In the genomic region with DNA sequence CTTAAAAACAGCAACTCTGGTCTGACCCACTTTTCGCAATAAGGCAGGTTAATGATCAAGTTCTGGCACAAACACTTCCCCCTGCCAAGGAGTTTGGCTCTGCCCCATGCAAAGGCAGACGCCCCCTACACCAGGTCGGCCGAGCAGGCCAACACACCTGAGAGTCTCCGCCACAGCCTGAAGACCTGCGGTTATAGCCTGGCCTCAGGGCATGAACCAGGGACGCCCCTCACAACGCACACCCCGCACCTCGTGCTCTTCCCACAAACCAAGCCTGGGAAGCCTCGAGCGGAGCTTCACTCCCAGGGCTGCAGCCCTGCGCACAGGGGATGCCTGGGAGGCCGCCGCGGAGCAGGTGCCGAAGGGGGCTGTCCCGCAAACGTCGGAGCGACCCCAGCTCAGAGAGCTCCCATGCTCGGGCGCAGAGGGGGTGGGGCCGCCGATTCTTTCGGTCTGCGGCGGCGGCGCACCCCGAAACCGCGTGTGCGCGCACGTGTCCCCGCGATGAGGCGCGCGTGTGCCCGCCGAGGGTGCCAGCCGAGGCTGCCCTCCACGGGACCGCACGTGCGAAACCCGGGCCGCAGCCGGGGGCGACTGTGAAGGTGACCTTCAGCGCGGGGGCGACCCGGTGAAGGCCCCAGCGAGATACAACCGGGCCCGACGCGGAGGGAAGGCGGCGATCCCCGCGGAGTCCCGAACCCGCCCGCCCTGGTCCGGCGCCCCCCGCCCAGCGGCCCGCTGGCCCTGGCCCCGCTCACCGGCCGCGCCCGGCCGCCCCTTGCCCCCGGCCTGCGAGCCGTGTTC, we compare ENCODE assay signal across 8 cellular contexts. TPM values are rescaled to one million over a fixed set of nuclear protein-coding genes. Genes with fewer than 3 reads are reported as not detected.
DNase-seq lines count a peak whose midpoint lies in the region; ATAC-seq and TF ChIP-seq lines count a peak whose summit lies in the region.

No MANE protein-coding gene starts in this region.

- no peak for TF ChIP-seq EP300 in suprapubic skin (IDR thresholded peaks at IDR 0.05)

- H3K27me3 ChIP-seq in colonic mucosa (no peaks in the 10 kb centered on the region), suprapubic skin (no peaks in the 10 kb centered on the region)

- H3K9ac ChIP-seq in SK-N-MC (ENCODE audit: insufficient read length): peak overlapping the region; percentile 93
- H3K9ac ChIP-seq in colonic mucosa (ENCODE audit: low read depth in 2 of 2, low read length in 2 of 2): peak overlapping the region; percentile 78 to 81

- WGBS in mesodermal cell (ENCODE audit: insufficient coverage in 2 of 2), 2 experiments: 3% methylated on average over 59 to 65 of the region's 82 CpGs
- 0% methylated on average over 4 of the region's 82 CpGs for WGBS in suprapubic skin

- peaks cover 25% of the 10 kb centered on the region for H3K4me1 ChIP-seq in colonic mucosa
- peaks cover 23% of the 10 kb centered on the region for H3K4me1 ChIP-seq in mesodermal cell (ENCODE audit: control insufficient read depth, insufficient read depth, low read length, poor library complexity, severe bottlenecking)
- H3K4me1 ChIP-seq in suprapubic skin: peaks cover 61% of the 10 kb centered on the region

- H3K4me3 ChIP-seq in SK-N-MC (peak overlapping the region; percentile 92), colonic mucosa (peak overlapping the region; percentile 87), mesodermal cell (ENCODE audit: extremely low read depth, insufficient read depth, low read length, poor library complexity, severe bottlenecking) (peak overlapping the region; percentile 61), suprapubic skin (peak overlapping the region; percentile 72)

- H3K9me3 ChIP-seq in SK-N-MC (ENCODE audit: low read depth, low read length) (no peaks in the 10 kb centered on the region), colonic mucosa (no peaks in the 10 kb centered on the region), mesodermal cell (ENCODE audit: control insufficient read depth, low read length) (no peaks in the 10 kb centered on the region), suprapubic skin (no peaks in the 10 kb centered on the region)

- H3K27ac ChIP-seq in SK-N-MC: 0 out of 2 replicates have a peak overlapping the region, but pooled peaks have one; percentile 25
- H3K27ac ChIP-seq in colonic mucosa: peak overlapping the region; percentile 71
- H3K27ac ChIP-seq in mesodermal cell (ENCODE audit: low read depth, low read length, severe bottlenecking): no peak overlapping the region
- H3K27ac ChIP-seq in suprapubic skin: peak overlapping the region; percentile 89

- TF ChIP-seq CTCF in colonic mucosa (IDR thresholded peaks at IDR 0.05) (no peak), suprapubic skin (IDR thresholded peaks at IDR 0.05) (no peak)

- ATAC-seq in HG02943 (IDR thresholded peaks at IDR 0.05; ENCODE audit: low read depth, unreplicated experiment): peak; percentile 14

- H3K36me3 ChIP-seq in SK-N-MC (ENCODE audit: insufficient read depth, low read length) (no peaks in the 10 kb centered on the region), colonic mucosa (no peaks in the 10 kb centered on the region), mesodermal cell (ENCODE audit: control insufficient read depth, insufficient read depth, low read length) (no peaks in the 10 kb centered on the region), suprapubic skin (no peaks in the 10 kb centered on the region)

- no peak for TF ChIP-seq POLR2A in suprapubic skin (IDR thresholded peaks at IDR 0.05)

- intact Hi-C loops in colonic mucosa (cut with DNase I): no loop called here

- DNase-seq in NCI-H1417 (lab: John Stamatoyannopoulos, UW) (peak in 2 of 3 experiments; percentile 27 to 35), NCI-H1417 treated with DMSO at 0.1 percent for 48 hours (lab: John Stamatoyannopoulos, UW) (no peak), SK-N-MC (ENCODE audit: low read depth, low spot score) (no peak), colonic mucosa (no peak), suprapubic skin (ENCODE audit: low spot score in 2 of 2) (peak; percentile 69 to 76), NCI-H1105 treated with DMSO at 0.1 percent for 48 hours (lab: John Stamatoyannopoulos, UW) (no peak)

RNA-seq across cellular contexts. Expression of gene CLUH, which starts 0.6 kb away (rescaled TPM):
- 100 to 1,000 TPM; 111 to 285 TPM for total RNA-seq in colonic mucosa
- 22.0 TPM for polyA plus RNA-seq in mesodermal cell (2013, experiment 1 of 2)
- polyA plus RNA-seq in mesodermal cell (2013, experiment 2 of 2): 16.7 TPM
- total RNA-seq in suprapubic skin: 100 to 1,000 TPM; 120 to 291 (median 151) TPM

RNA-seq across cellular contexts. Expression of gene CCDC92B, which starts 38.4 kb away (rescaled TPM):
- total RNA-seq in colonic mucosa (1 to 10 TPM in 1 of 2 donors, under 1 TPM in 1; 0.72 to 1.8 TPM), suprapubic skin (1 to 10 TPM in 2 of 4 donors, under 1 TPM in 2; 0.42 to 1.6 (median 0.84) TPM)
- 0.33 TPM for polyA plus RNA-seq in mesodermal cell (2013, experiment 1 of 2)
- 0.20 TPM for polyA plus RNA-seq in mesodermal cell (2013, experiment 2 of 2)

Comparison
In these comparisons a context has a peak if more than half of its experiments do, and no peak if none do; other contexts are left out.
1. DNase-seq: peak in NCI-H1417 (2 of 3) and suprapubic skin (2 of 2); none in NCI-H1417 treated with DMSO at 0.1 percent for 48 hours (single experiment), SK-N-MC (single experiment), colonic mucosa (single experiment) and NCI-H1105 treated with DMSO at 0.1 percent for 48 hours (single experiment).
2. Peak in every context shown above with its lines, with median percentiles within 50 percentile points of each other: H3K4me3 ChIP-seq.